ENCODE assay signal across 8 cellular contexts in genomic region chr16:57534881-57535658, GRCh38. TPM values are rescaled to one million over a fixed set of nuclear protein-coding genes. Genes with fewer than 3 reads are reported as not detected.
DNase-seq lines count a peak whose midpoint lies in the region; ATAC-seq and TF ChIP-seq lines count a peak whose summit lies in the region.

No MANE protein-coding gene starts in this region.

- ATAC-seq in T-cell (replicated peaks in 1 of 4) (no peak), sciatic nerve (no peak), GM21360 (IDR thresholded peaks at IDR 0.05; ENCODE audit: unreplicated experiment) (no peak)

- peak overlapping the region; percentile 4 to 85 (median 80) for H3K4me3 Mint-ChIP-seq in T-cell

- peaks cover 76 to 84% (median 80%) of the 10 kb centered on the region in 3 donors for H3K4me1 Mint-ChIP-seq in T-cell

- CTCF ChIA-PET in GM10248 (lab: Yijun Ruan, JAX), result interaction anchor here (1.0 to 1.8 kb wide), 3 partner anchors 9 to 48 kb away, joined by 3 to 7 read pairs (median 5); no protein-coding TSS in a partner anchor
- CTCF ChIA-PET in T-cell (lab: Charles Lee), result interaction anchor here in 1 of 2 donors (1.2 kb wide), 1 partner anchor 72 kb away, joined by 4 read pairs; the partner anchor contains the start of gene POLR2C

- intact Hi-C loops in sciatic nerve (cut with DNase I), result no loop called here

- no peaks in the 10 kb centered on the region for H3K9me3 Mint-ChIP-seq in T-cell

- POLR2A ChIA-PET in GM10248 (lab: Yijun Ruan, JAX) (no interaction called here), T-cell (lab: Charles Lee) (no interaction called here)

- peak overlapping the region; percentile 85 for H3K4me3 ChIP-seq in fibroblast of villous mesenchyme (ENCODE audit: low read depth, low read length)

- TF ChIP-seq CTCF in GM10248 (IDR thresholded peaks at IDR 0.05; ENCODE audit: control extremely low read depth, extremely low read depth, low read depth, missing control alignments), result no peak
- TF ChIP-seq CTCF in fibroblast of villous mesenchyme (IDR thresholded peaks at IDR 0.05; ENCODE audit: insufficient read depth, low read depth, low read length), result no peak

- no peaks in the 10 kb centered on the region for H3K36me3 Mint-ChIP-seq in T-cell

- DNase-seq in GM10248 (ENCODE audit: extremely low spot score) (peak; percentile 22), T-cell (peak in 1 of 34 experiments; percentile 23), fibroblast of villous mesenchyme (ENCODE audit: low read depth) (no peak), sciatic nerve (ENCODE audit: low spot score) (peak; percentile 75), SIG-M5 treated with dmso at 0.1 percent for 504 hours (lab: John Stamatoyannopoulos, UW; ENCODE audit: unreplicated experiment) (no peak), NK-92 (lab: John Stamatoyannopoulos, UW; ENCODE audit: unreplicated experiment) (no peak), EL (no peak)

- peak overlapping the region; percentile 87 for H3K27ac Mint-ChIP-seq in T-cell

- H3K27me3 Mint-ChIP-seq in T-cell, result no peaks in the 10 kb centered on the region

RNA-seq across cellular contexts. Expression of gene CCDC102A, which starts 1.3 kb away (rescaled TPM):
- 10 to 100 TPM in 1 of 5 donors, 1 to 10 TPM in 4; 6.1 to 11.2 (median 6.6) TPM for total RNA-seq in T-cell
- 11.6 and 15.1 TPM in 2 replicates for total RNA-seq in fibroblast of villous mesenchyme
- 14.3 TPM for total RNA-seq in sciatic nerve

RNA-seq across cellular contexts. Expression of gene ADGRG5, which starts 7.4 kb away (rescaled TPM):
- total RNA-seq in T-cell, result 10 to 100 TPM in 1 of 5 donors, 1 to 10 TPM in 4; 1.5 to 10.2 (median 5.9) TPM
- total RNA-seq in fibroblast of villous mesenchyme, result not detected in 2 replicates
- 1.2 TPM for total RNA-seq in sciatic nerve

RNA-seq across cellular contexts. Expression of gene DOK4, which starts 48.8 kb away (rescaled TPM):
- total RNA-seq in T-cell (1 to 10 TPM; 2.2 to 4.1 (median 3.1) TPM), fibroblast of villous mesenchyme (34.5 and 40.2 TPM in 2 replicates), sciatic nerve (22.6 TPM)

Comparison
In these comparisons a context has a peak if more than half of its experiments do, and no peak if none do; other contexts are left out.
1. DNase-seq: peak in GM10248 (single experiment) and sciatic nerve (single experiment); none in fibroblast of villous mesenchyme (single experiment), SIG-M5 treated with dmso at 0.1 percent for 504 hours (single experiment), NK-92 (single experiment) and EL (single experiment).